Comparison of ENCODE assay signal across 1 cellular context in the genomic region with DNA sequence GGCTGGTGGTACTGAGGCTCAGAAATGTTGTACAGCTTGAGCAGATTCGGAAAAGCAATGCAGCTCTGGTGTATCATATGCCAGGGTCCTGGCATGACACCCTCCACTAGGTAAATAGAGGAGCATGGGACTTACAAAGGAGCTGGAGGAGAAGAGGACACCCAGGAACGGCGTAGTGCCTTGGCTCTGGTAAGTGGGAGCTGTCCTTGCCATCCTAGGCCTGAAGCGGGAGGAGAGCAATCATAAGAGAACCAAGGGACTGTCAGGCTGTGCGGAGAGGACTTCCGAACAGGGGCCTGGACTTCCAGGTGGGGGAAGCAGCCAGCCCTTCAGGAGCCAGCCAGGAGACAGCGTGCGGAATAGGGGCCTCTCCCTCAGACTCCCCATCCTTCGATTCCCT.
TF ChIP-seq lines count a peak whose summit lies in the region.

No MANE protein-coding gene starts in this region.

TF ChIP-seq in SK-N-SH, 30 proteins besides CTCF, POLR2A, EP300 and RAD21 (continued from another document):
- TF ChIP-seq ELF1 (IDR thresholded peaks at IDR 0.05) (no peak), TCF12 (IDR thresholded peaks at IDR 0.05) (no peak), USF1 (IDR thresholded peaks at IDR 0.05; ENCODE audit: borderline replicate concordance, low read depth) (no peak), RXRA (IDR thresholded peaks at IDR 0.05; ENCODE audit: borderline replicate concordance, low read depth) (no peak), JUND (IDR thresholded peaks at IDR 0.05) (no peak), YY1 (IDR thresholded peaks at IDR 0.05; ENCODE audit: low read depth) (no peak), SMC3 (IDR thresholded peaks at IDR 0.05; ENCODE audit: low read depth, low read length) (no peak), GABPA (IDR thresholded peaks at IDR 0.05; ENCODE audit: low read depth) (no peak), SIN3A (IDR thresholded peaks at IDR 0.05; ENCODE audit: borderline replicate concordance, low read depth, low read length) (no peak), CHD2 (IDR thresholded peaks at IDR 0.05; ENCODE audit: low read length, partially characterized antibody) (no peak)
TF ChIP-seq in SK-N-SH: peak in this region for 0.
